ENCODE assay signal across 30 cellular contexts in genomic region chr4:58935336-58935735, GRCh38.
"Had no signal": no experiment of that assay in that cellular context is flagged by ENCODE, and none has a peak within 500 bp of the region (broad histone marks: within the 10 kb centered on the region; RNA-seq: fewer than 3 reads in every experiment).

No MANE protein-coding gene starts in this region.

- H3K27ac ChIP-seq: ascending aorta, KMS-11, PC-9, SJSA1 had no signal

- H3K9me3 ChIP-seq: ascending aorta had no signal

- H3K36me3 Mint-ChIP-seq: activated CD4-positive, alpha-beta memory T cell treated with anti-CD3 and anti-CD28 coated beads for 36 hours; activated naive CD4-positive, alpha-beta T cell treated with anti-CD3 and anti-CD28 coated beads, Interleukin-2, amount 10 ng/mL, durations not matched to agents 7 days and 5 days; activated naive CD8-positive, alpha-beta T cell had no signal

- ATAC-seq: activated naive CD8-positive, alpha-beta T cell treated with anti-CD3 and anti-CD28 coated beads, Interleukin-2, amount 50 U/mL, for 24 hours; activated T-cell treated with anti-CD3 and anti-CD28 coated beads, Interleukin-2, amount 50 U/mL, for 4 hours; WTC11 had no signal

- H3K4me3 ChIP-seq: ascending aorta, PC-9, SJSA1 had no signal

- H3K4me1 Mint-ChIP-seq: activated naive CD4-positive, alpha-beta T cell treated with anti-CD3 and anti-CD28 coated beads, Interleukin-2, amount 10 ng/mL, durations not matched to agents 7 days and 5 days; activated naive CD8-positive, alpha-beta T cell treated with anti-CD3 and anti-CD28 coated beads, Interleukin-2, amount 50 U/mL, for 24 hours had no signal

- H3K36me3 ChIP-seq: ascending aorta, SJSA1 had no signal

- DNase-seq: activated CD4-positive, alpha-beta memory T cell treated with anti-CD3 and anti-CD28 coated beads for 36 hours; activated CD4-positive, alpha-beta T cell treated with anti-CD3 and anti-CD28 coated beads for 4 hours; activated CD4-positive, alpha-beta T cell treated with anti-CD3 and anti-CD28 coated beads, Interleukin-2, amount 50 U/mL, for 1 hour; activated CD4-positive, CD25-positive, alpha-beta regulatory T cell treated with anti-CD3 and anti-CD28 coated beads, Interleukin-2, amount 50 U/mL, for 72 hours; activated CD8-positive, alpha-beta memory T cell treated with anti-CD3 and anti-CD28 coated beads, Interleukin-2, amount 50 U/mL, for 4 hours; activated gamma-delta T cell treated with Interleukin-2 at 50 U/mL for 16 hours; activated naive CD4-positive, alpha-beta T cell treated with anti-CD3 and anti-CD28 coated beads, Interleukin-2, amount 10 ng/mL, durations not matched to agents 7 days and 5 days; activated naive CD8-positive, alpha-beta T cell treated with anti-CD3 and anti-CD28 coated beads, Interleukin-2, amount 50 U/mL, for 24 hours; activated T-cell treated with anti-CD3 and anti-CD28 coated beads for 4 hours; activated T-cell treated with anti-CD3 and anti-CD28 coated beads, Interleukin-2, amount 50 U/mL, for 4 hours; amniotic stem cell; MM.1S; NCI-H1092 treated with DMSO at 0.1 percent for 48 hours; NCI-H1417; NCI-H146; NCI-H187; NCI-H2029 treated with DMSO at 0.1 percent for 48 hours; NCI-H345; NCI-H524 treated with DMSO at 0.1 percent for 48 hours; PC-9; SHP77; SK-N-SH had no signal

- H3K27me3 ChIP-seq: ascending aorta, SJSA1 had no signal

- H3K4me3 Mint-ChIP-seq: activated CD4-positive, alpha-beta memory T cell treated with anti-CD3 and anti-CD28 coated beads for 36 hours; activated naive CD4-positive, alpha-beta T cell treated with anti-CD3 and anti-CD28 coated beads, Interleukin-2, amount 10 ng/mL, durations not matched to agents 7 days and 5 days; activated naive CD8-positive, alpha-beta T cell; activated naive CD8-positive, alpha-beta T cell treated with anti-CD3 and anti-CD28 coated beads, Interleukin-2, amount 50 U/mL, for 24 hours; activated T-cell treated with anti-CD3 and anti-CD28 coated beads, Interleukin-2, amount 50 U/mL, for 4 hours; activated T-helper 1 cell treated with anti-CD3 and anti-CD28 coated beads, Interleukin-12 subunit alpha, Interleukin-12 subunit beta, Interleukin-2, Interleukin-4 antibody, amounts not matched to agents 30 ng/mL and 10 ng/mL and 1 ng/mL, durations not matched to agents 14 hours and 24 hours and 36 hours; T-helper 1 cell treated with Interleukin-12 subunit alpha and Interleukin-12 subunit beta and Interleukin-4 antibody, amounts not matched to agents 30 μg/mL and 1 μg/mL, for 36 hours; T-helper 2 cell treated with Interferon-gamma antibody and Interleukin-4, amounts not matched to agents 5 μg/mL and 100 μg/mL, for 36 hours; WTC11 had no signal

- H3K27ac Mint-ChIP-seq: activated CD4-positive, alpha-beta memory T cell treated with anti-CD3 and anti-CD28 coated beads for 36 hours; activated naive CD4-positive, alpha-beta T cell treated with anti-CD3 and anti-CD28 coated beads, Interleukin-2, amount 10 ng/mL, durations not matched to agents 7 days and 5 days; activated naive CD8-positive, alpha-beta T cell; activated naive CD8-positive, alpha-beta T cell treated with anti-CD3 and anti-CD28 coated beads, Interleukin-2, amount 50 U/mL, for 24 hours; activated T-helper 1 cell treated with anti-CD3 and anti-CD28 coated beads, Interleukin-12 subunit alpha, Interleukin-12 subunit beta, Interleukin-2, Interleukin-4 antibody, amounts not matched to agents 30 ng/mL and 10 ng/mL and 1 ng/mL, durations not matched to agents 14 hours and 24 hours and 36 hours; T-helper 1 cell treated with Interleukin-12 subunit alpha and Interleukin-12 subunit beta and Interleukin-4 antibody, amounts not matched to agents 30 μg/mL and 1 μg/mL, for 36 hours; T-helper 2 cell treated with Interferon-gamma antibody and Interleukin-4, amounts not matched to agents 5 μg/mL and 100 μg/mL, for 36 hours; WTC11 had no signal

- H3K27me3 Mint-ChIP-seq: activated CD4-positive, alpha-beta memory T cell treated with anti-CD3 and anti-CD28 coated beads for 36 hours; activated naive CD4-positive, alpha-beta T cell treated with anti-CD3 and anti-CD28 coated beads, Interleukin-2, amount 10 ng/mL, durations not matched to agents 7 days and 5 days; activated naive CD8-positive, alpha-beta T cell; activated naive CD8-positive, alpha-beta T cell treated with anti-CD3 and anti-CD28 coated beads, Interleukin-2, amount 50 U/mL, for 24 hours had no signal

- H3K4me1 ChIP-seq: ascending aorta, SJSA1 had no signal
